In the genomic region with DNA sequence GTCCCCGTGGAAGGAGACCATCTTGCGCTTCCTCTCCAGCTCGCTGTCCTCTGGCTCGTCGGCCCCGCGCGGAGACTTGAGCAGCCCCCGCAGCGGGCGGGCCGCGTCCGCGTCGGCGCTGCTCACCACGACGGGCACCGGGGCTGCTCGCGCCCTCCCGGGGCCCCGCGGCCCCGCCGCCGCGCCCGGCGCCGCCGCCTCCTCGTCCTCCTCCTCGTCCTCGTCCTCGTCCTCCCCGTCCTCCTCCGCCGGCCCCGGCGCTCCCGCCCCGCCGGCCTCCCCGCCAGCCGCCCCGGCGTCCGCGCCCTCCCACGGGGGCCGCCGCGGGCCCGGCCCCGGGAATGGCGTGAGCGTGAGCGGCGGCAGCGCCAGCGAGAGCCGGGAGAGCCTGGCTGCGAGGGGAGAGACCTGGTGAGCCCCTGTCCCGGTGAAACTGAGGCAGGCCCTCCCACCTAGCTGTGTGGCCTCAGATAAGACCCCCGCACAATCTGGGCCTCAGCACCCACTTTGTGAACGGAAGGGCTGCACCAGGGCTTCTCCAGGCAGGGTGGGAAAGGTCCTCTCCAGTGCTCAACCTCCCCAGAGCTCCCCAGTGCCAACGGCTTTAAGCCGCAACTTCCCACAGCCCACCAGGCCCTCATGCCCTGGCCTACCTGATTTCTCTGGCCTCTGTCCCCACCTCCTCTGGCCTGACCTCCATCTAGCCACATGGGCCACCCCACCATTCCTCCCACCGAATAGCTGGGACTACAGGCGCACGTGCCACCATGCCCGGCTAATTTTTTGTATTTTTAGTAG, we compare ENCODE assay signal across 1 cellular context.
TF ChIP-seq lines count a peak whose summit lies in the region.

No MANE protein-coding gene starts in this region.

TF ChIP-seq in GM12878, 131 proteins besides CTCF, POLR2A, EP300 and RAD21:
- TF ChIP-seq ZNF274 (IDR thresholded peaks at IDR 0.05; ENCODE audit: insufficient read depth, insufficient read length) (no peak), MYB (IDR thresholded peaks at IDR 0.05; ENCODE audit: borderline replicate concordance, low read depth, low read length) (no peak), FOS (IDR thresholded peaks at IDR 0.05; ENCODE audit: borderline replicate concordance, extremely low read depth, insufficient read length) (no peak), NR2F1 (conservative IDR thresholded peaks at IDR 0.05) (peak; percentile 36; the same call in 1 of the 2 replicates), EED (IDR thresholded peaks at IDR 0.05; ENCODE audit: low read depth) (no peak), GABPA (IDR thresholded peaks at IDR 0.05; ENCODE audit: low read depth) (no peak), LARP7 (IDR thresholded peaks at IDR 0.05) (peak; percentile 37; the same call in 1 of the 2 replicates), EGR1 (IDR thresholded peaks at IDR 0.05; ENCODE audit: borderline replicate concordance in 1 of 2, low read depth in 2 of 2, low read length in 2 of 2) (0 out of 3 replicates have a peak, but pooled peaks of 1 of the 2 experiments have one; percentile 7), E2F4 (IDR thresholded peaks at IDR 0.05; ENCODE audit: low read depth, low read length) (no peak)
